ENCODE assay signal across 11 cellular contexts in genomic region chr10:77179015-77179695, GRCh38.
DNase-seq lines count a peak whose midpoint lies in the region; FAIRE-seq and TF ChIP-seq lines count a peak whose summit lies in the region.
"Had no signal": no experiment of that assay in that cellular context is flagged by ENCODE, and none has a peak within 500 bp of the region (broad histone marks: within the 10 kb centered on the region; RNA-seq: fewer than 3 reads in every experiment).

No MANE protein-coding gene starts in this region.

- FAIRE-seq in kidney (lab: Jason Lieb, UNC): no peak

- in situ Hi-C loops in ACHN (cut with HindIII; ENCODE audit: low pct_ligation_motif_present, low pct_unique_long_range_greater_than_20kb, low sequenced_read_pairs): loop anchor here (10.0 kb wide), 1 partner anchor 466 kb away; no protein-coding TSS in a partner anchor

- DNase-seq in ACHN: peak; percentile 76
- DNase-seq in LoVo (ENCODE audit: low spot score): peak; percentile 42
- DNase-seq in dermis blood vessel endothelial cell: peak; percentile 34
- DNase-seq in CD4-positive, alpha-beta memory T cell: no peak
- DNase-seq in COR-L47 (lab: John Stamatoyannopoulos, UW): no peak
- DNase-seq in activated CD4-positive, alpha-beta memory T cell treated with anti-CD3 and anti-CD28 coated beads, Interleukin-2, amount 10 ng/mL, durations not matched to agents 7 days and 5 days: no peak
- DNase-seq in kidney: no peak
- DNase-seq: activated T-cell treated with anti-CD3 and anti-CD28 coated beads, Interleukin-2, amount 50 U/mL, for 4 hours; CD4-positive, alpha-beta T cell; RPMI8226 had no signal

- peaks cover 51% of the 10 kb centered on the region for H3K4me1 ChIP-seq in muscle layer of colon (ENCODE audit: insufficient read depth, low read length)
- H3K4me1 ChIP-seq in CD4-positive, alpha-beta memory T cell (ENCODE audit: insufficient read depth, low read length): no peaks in the 10 kb centered on the region
- no peaks in the 10 kb centered on the region for H3K4me1 ChIP-seq in kidney (ENCODE audit: control insufficient read depth in 1 of 2, insufficient read depth in 1 of 2, low read depth in 1 of 2, low read length in 2 of 2)

- no peaks in the 10 kb centered on the region for H3K9me3 Mint-ChIP-seq in CD4-positive, alpha-beta memory T cell
- no peaks in the 10 kb centered on the region for H3K9me3 Mint-ChIP-seq in activated CD4-positive, alpha-beta memory T cell treated with anti-CD3 and anti-CD28 coated beads, Interleukin-2, amount 10 ng/mL, durations not matched to agents 7 days and 5 days
- H3K9me3 Mint-ChIP-seq: activated T-cell treated with anti-CD3 and anti-CD28 coated beads, Interleukin-2, amount 50 U/mL, for 4 hours; CD4-positive, alpha-beta T cell had no signal

- intact Hi-C loops in CD4-positive, alpha-beta memory T cell (cut with micrococcal nuclease): loop anchor here (10.0 kb wide), 1 partner anchor 656 kb away; no protein-coding TSS in a partner anchor
- intact Hi-C loops in kidney (cut with DNase I): loop anchor here (5.0 kb wide), 1 partner anchor 463 kb away; no protein-coding TSS in a partner anchor

- no peak overlapping the region for H3K4me3 Mint-ChIP-seq in CD4-positive, alpha-beta memory T cell
- no peak overlapping the region for H3K4me3 Mint-ChIP-seq in activated CD4-positive, alpha-beta memory T cell treated with anti-CD3 and anti-CD28 coated beads, Interleukin-2, amount 10 ng/mL, durations not matched to agents 7 days and 5 days
- H3K4me3 Mint-ChIP-seq: activated T-cell treated with anti-CD3 and anti-CD28 coated beads, Interleukin-2, amount 50 U/mL, for 4 hours; CD4-positive, alpha-beta T cell had no signal

- H3K4me3 ChIP-seq in muscle layer of colon (ENCODE audit: low read depth in 1 of 2, low read length in 2 of 2) (no peak overlapping the region), kidney (ENCODE audit: low read length in 2 of 2) (no peak overlapping the region)
- no peak overlapping the region for H3K4me3 ChIP-seq in CD4-positive, alpha-beta memory T cell (ENCODE audit: low read length in 2 of 2)

- no peaks in the 10 kb centered on the region for H3K9me3 ChIP-seq in muscle layer of colon (ENCODE audit: low read length)
- no peaks in the 10 kb centered on the region for H3K9me3 ChIP-seq in CD4-positive, alpha-beta memory T cell (ENCODE audit: control insufficient read depth in 1 of 2, low read length in 2 of 2)
- no peaks in the 10 kb centered on the region for H3K9me3 ChIP-seq in kidney (ENCODE audit: control insufficient read depth in 1 of 2, low read length in 2 of 2)

- H3K27ac Mint-ChIP-seq in CD4-positive, alpha-beta memory T cell: no peak overlapping the region
- no peak overlapping the region for H3K27ac Mint-ChIP-seq in activated CD4-positive, alpha-beta memory T cell treated with anti-CD3 and anti-CD28 coated beads, Interleukin-2, amount 10 ng/mL, durations not matched to agents 7 days and 5 days
- H3K27ac Mint-ChIP-seq: CD4-positive, alpha-beta T cell had no signal

- POLR2A ChIA-PET in CD4-positive, alpha-beta memory T cell (lab: Charles Lee; ENCODE audit: partially characterized antibody): no interaction called here
- POLR2A ChIA-PET in activated CD4-positive, alpha-beta memory T cell treated with anti-CD3 and anti-CD28 coated beads, Interleukin-2, amount 10 ng/mL, durations not matched to agents 7 days and 5 days (lab: Charles Lee): no interaction called here

- H3K9ac ChIP-seq in muscle layer of colon (ENCODE audit: low read length) (no peak overlapping the region), kidney (ENCODE audit: low read length in 2 of 2) (no peak overlapping the region)

- H3K27me3 Mint-ChIP-seq in CD4-positive, alpha-beta memory T cell: peaks cover 2 to 14% of the 10 kb centered on the region in 2 donors
- no peaks in the 10 kb centered on the region for H3K27me3 Mint-ChIP-seq in activated CD4-positive, alpha-beta memory T cell treated with anti-CD3 and anti-CD28 coated beads, Interleukin-2, amount 10 ng/mL, durations not matched to agents 7 days and 5 days

- H3K27ac ChIP-seq in muscle layer of colon (ENCODE audit: low read depth, low read length) (peak overlapping the region; percentile 41), kidney (ENCODE audit: low read depth in 2 of 2, low read length in 2 of 2) (no peak overlapping the region)
- no peak overlapping the region for H3K27ac ChIP-seq in CD4-positive, alpha-beta memory T cell (ENCODE audit: low read depth, low read length)

- no peaks in the 10 kb centered on the region for H3K4me1 Mint-ChIP-seq in CD4-positive, alpha-beta memory T cell
- H3K4me1 Mint-ChIP-seq in activated CD4-positive, alpha-beta memory T cell treated with anti-CD3 and anti-CD28 coated beads, Interleukin-2, amount 10 ng/mL, durations not matched to agents 7 days and 5 days: no peaks in the 10 kb centered on the region

- no peaks in the 10 kb centered on the region for H3K27me3 ChIP-seq in muscle layer of colon (ENCODE audit: control insufficient read depth in 1 of 2, insufficient read depth in 2 of 2, low read length in 2 of 2)
- no peaks in the 10 kb centered on the region for H3K27me3 ChIP-seq in CD4-positive, alpha-beta memory T cell (ENCODE audit: insufficient read depth, low read length)

- H3K36me3 ChIP-seq in muscle layer of colon (ENCODE audit: insufficient read depth, low read length) (no peaks in the 10 kb centered on the region), kidney (ENCODE audit: control insufficient read depth in 1 of 2, insufficient read depth in 2 of 2, low read length in 2 of 2) (no peaks in the 10 kb centered on the region)
- H3K36me3 ChIP-seq in CD4-positive, alpha-beta memory T cell (ENCODE audit: insufficient read depth, low read length): no peaks in the 10 kb centered on the region

- no peaks in the 10 kb centered on the region for H3K36me3 Mint-ChIP-seq in CD4-positive, alpha-beta memory T cell
- no peaks in the 10 kb centered on the region for H3K36me3 Mint-ChIP-seq in activated CD4-positive, alpha-beta memory T cell treated with anti-CD3 and anti-CD28 coated beads, Interleukin-2, amount 10 ng/mL, durations not matched to agents 7 days and 5 days (ENCODE audit: low read depth)

- no peak for TF ChIP-seq CTCF in kidney (IDR thresholded peaks at IDR 0.05; ENCODE audit: borderline replicate concordance, extremely low read depth, insufficient read depth)

- CTCF ChIA-PET in CD4-positive, alpha-beta memory T cell (lab: Charles Lee; ENCODE audit: partially characterized antibody): interaction anchor here (0.9 to 1.5 kb wide), 2 partner anchors 11 to 463 kb away, joined by 3 to 5 read pairs; no protein-coding TSS in a partner anchor
- CTCF ChIA-PET in activated CD4-positive, alpha-beta memory T cell treated with anti-CD3 and anti-CD28 coated beads, Interleukin-2, amount 10 ng/mL, durations not matched to agents 7 days and 5 days (lab: Charles Lee): no interaction called here

Comparison
In these comparisons a context has a peak if more than half of its experiments do, and no peak if none do; other contexts are left out.
1. DNase-seq: peak in ACHN (single experiment), LoVo (single experiment) and dermis blood vessel endothelial cell (single experiment); none in CD4-positive, alpha-beta memory T cell (0 of 5), COR-L47 (single experiment), activated CD4-positive, alpha-beta memory T cell treated with anti-CD3 and anti-CD28 coated beads, Interleukin-2, amount 10 ng/mL, durations not matched to agents 7 days and 5 days (single experiment) and kidney (single experiment).